21 cellular contexts compared by ENCODE assay signal in genomic region chr12:42809226-42809625, GRCh38.
DNase-seq lines count a peak whose midpoint lies in the region; ATAC-seq and TF ChIP-seq lines count a peak whose summit lies in the region.
"Had no signal": no experiment of that assay in that cellular context is flagged by ENCODE, and none has a peak within 500 bp of the region (broad histone marks: within the 10 kb centered on the region; RNA-seq: fewer than 3 reads in every experiment).

No MANE protein-coding gene starts in this region.

- H3K27me3 Mint-ChIP-seq in natural killer cell (ENCODE audit: low read depth in 2 of 2), result no peaks in the 10 kb centered on the region
- H3K27me3 Mint-ChIP-seq: B cell, T-cell had no signal

- peaks cover 10 to 17% of the 10 kb centered on the region in 2 donors for H3K9me3 Mint-ChIP-seq in natural killer cell

- no peak for TF ChIP-seq CTCF in fibroblast of the aortic adventitia (IDR thresholded peaks at IDR 0.05; ENCODE audit: insufficient read depth, low read length)
- no peak for TF ChIP-seq CTCF in natural killer cell (IDR thresholded peaks at IDR 0.05)

- peak overlapping the region; percentile 45 for H3K4me2 ChIP-seq in GM23248 (ENCODE audit: unreplicated experiment)

- no peaks in the 10 kb centered on the region for H3K36me3 Mint-ChIP-seq in natural killer cell
- H3K36me3 Mint-ChIP-seq: T-cell had no signal

- in situ Hi-C loops in GM23248 (cut with MboI), result no loop called here

- DNase-seq in GM23248 (peak; percentile 40), amniotic epithelial cell (ENCODE audit: low read depth) (peak; percentile 77), fibroblast of the aortic adventitia (ENCODE audit: low read depth) (peak; percentile 33), renal cortical epithelial cell (ENCODE audit: low read depth) (peak; percentile 68), natural killer cell (no peak), erythroblast (lab: John Stamatoyannopoulos, UW) (no peak), NCI-H2081 (lab: John Stamatoyannopoulos, UW) (no peak)
- DNase-seq: activated naive CD4-positive, alpha-beta T cell treated with anti-CD3 and anti-CD28 coated beads, Interleukin-2, amount 50 U/mL, for 16 hours; activated T-cell treated with anti-CD3 and anti-CD28 coated beads, Interleukin-2, amount 50 U/mL, for 48 hours; NCI-H1417 treated with DMSO at 0.1 percent for 48 hours; NCI-H774; SHP77 treated with DMSO at 0.1 percent for 48 hours; spleen; stimulated activated CD4-positive, alpha-beta T cell treated with anti-CD3 and anti-CD28 coated beads, Interleukin-4, amount 100 ng/mL, for 4 hours; T-cell; upper lobe of right lung had no signal

- no peaks in the 10 kb centered on the region for H3F3A ChIP-seq in GM23248 (ENCODE audit: insufficient read depth)

- H3K9me2 ChIP-seq in GM23248 (ENCODE audit: insufficient read depth), result no peaks in the 10 kb centered on the region

- H3K4me3 ChIP-seq in GM23248, result no peak overlapping the region
- no peak overlapping the region for H3K4me3 ChIP-seq in fibroblast of the aortic adventitia (ENCODE audit: low read depth, low read length)
- H3K4me3 ChIP-seq: HAP-1, spleen, upper lobe of right lung had no signal

- no peaks in the 10 kb centered on the region for H3K79me2 ChIP-seq in GM23248 (ENCODE audit: insufficient read depth)

- no peak overlapping the region for H3K9ac ChIP-seq in GM23248

- H3K27me3 ChIP-seq in GM23248 (replicated peaks; ENCODE audit: insufficient read depth), result no peaks in the 10 kb centered on the region
- H3K27me3 ChIP-seq: neutrophil, spleen, upper lobe of right lung had no signal

- no peak overlapping the region for H3K27ac Mint-ChIP-seq in natural killer cell
- H3K27ac Mint-ChIP-seq: B cell, T-cell had no signal

- TF ChIP-seq POLR2A in erythroblast (IDR thresholded peaks at IDR 0.05; ENCODE audit: low read length), result no peak

- ATAC-seq in natural killer cell, result no peak
- no peak for ATAC-seq in GM21390 (IDR thresholded peaks at IDR 0.05; ENCODE audit: unreplicated experiment)
- ATAC-seq: left lobe of liver, T-cell, upper lobe of right lung had no signal

- H3K4me1 Mint-ChIP-seq in natural killer cell, result no peaks in the 10 kb centered on the region
- H3K4me1 Mint-ChIP-seq: B cell, T-cell had no signal

- H2AFZ ChIP-seq in GM23248, result no peak overlapping the region

- no peaks in the 10 kb centered on the region for H3K9me3 ChIP-seq in GM23248 (ENCODE audit: low read depth)
- H3K9me3 ChIP-seq: HAP-1, neutrophil, spleen, upper lobe of right lung had no signal

- WGBS in GM23248 (ENCODE audit: low coverage in 1 of 2, low lambda C conversion rate in 2 of 2, missing lambda C conversion rate in 2 of 2), 2 experiments, result 31 to 36% methylated on average over 2 of the region's 2 CpGs

- H3K4me1 ChIP-seq in GM23248 (ENCODE audit: insufficient read depth), result peaks cover 19% of the 10 kb centered on the region
- H3K4me1 ChIP-seq: HAP-1, spleen, upper lobe of right lung had no signal

- H4K20me1 ChIP-seq in GM23248 (ENCODE audit: insufficient read depth), result no peaks in the 10 kb centered on the region

- H3K27ac ChIP-seq in GM23248, result no peak overlapping the region
- H3K27ac ChIP-seq: neutrophil, spleen, upper lobe of right lung had no signal

- H3K4me3 Mint-ChIP-seq in natural killer cell, result no peak overlapping the region
- H3K4me3 Mint-ChIP-seq: B cell, T-cell had no signal

- intact Hi-C loops in natural killer cell (cut with micrococcal nuclease), result no loop called here

- no peaks in the 10 kb centered on the region for H3K36me3 ChIP-seq in GM23248 (ENCODE audit: low read depth)
- H3K36me3 ChIP-seq: HAP-1, neutrophil, spleen, upper lobe of right lung had no signal

Comparison
In these comparisons a context has a peak if more than half of its experiments do, and no peak if none do; other contexts are left out.
1. DNase-seq: peak in GM23248 (single experiment), amniotic epithelial cell (single experiment), fibroblast of the aortic adventitia (single experiment) and renal cortical epithelial cell (single experiment); none in natural killer cell (single experiment), erythroblast (0 of 2) and NCI-H2081 (0 of 2).